In the genomic region with DNA sequence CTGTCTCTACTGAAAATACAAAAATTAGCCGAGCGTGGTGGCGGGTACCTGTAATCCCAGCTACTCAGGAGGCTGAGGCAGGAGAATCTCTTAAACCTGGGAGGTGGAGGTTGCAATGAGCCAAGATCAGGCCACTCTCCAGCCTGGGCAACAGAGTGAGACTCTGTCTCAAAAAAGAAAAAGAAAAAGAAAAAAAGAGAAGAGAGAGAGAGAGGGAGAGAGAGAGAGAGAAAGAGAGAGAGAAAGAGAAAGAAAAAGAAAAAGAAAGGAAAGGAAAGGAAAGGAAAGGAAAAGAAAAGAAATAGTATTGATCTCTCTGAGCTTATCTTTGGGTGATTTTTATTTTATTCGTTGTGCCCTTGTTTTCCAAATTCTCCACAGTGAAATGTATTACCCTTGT, we compare ENCODE assay signal across 6 cellular contexts. TPM values are rescaled to one million over a fixed set of nuclear protein-coding genes. Genes with fewer than 3 reads are reported as not detected.
"Had no signal": no experiment of that assay in that cellular context is flagged by ENCODE, and none has a peak within 500 bp of the region (broad histone marks: within the 10 kb centered on the region; RNA-seq: fewer than 3 reads in every experiment).

No MANE protein-coding gene starts in this region.

RNA-seq across cellular contexts. Expression of a gene that starts 1.2 kb away (rescaled TPM):
- total RNA-seq: LHCN-M2, MCF 10A, OCI-LY7, Right ventricle myocardium inferior, RPMI7951, SJCRH30 had no signal
